ENCODE assay signal across 33 cellular contexts in genomic region chr2:144015036-144015435, GRCh38.
DNase-seq lines count a peak whose midpoint lies in the region; TF ChIP-seq lines count a peak whose summit lies in the region.
"Had no signal": no experiment of that assay in that cellular context is flagged by ENCODE, and none has a peak within 500 bp of the region (broad histone marks: within the 10 kb centered on the region; RNA-seq: fewer than 3 reads in every experiment).

No MANE protein-coding gene starts in this region.

- H3K27me3 Mint-ChIP-seq in nephron (ENCODE audit: low read depth): no peaks in the 10 kb centered on the region
- H3K27me3 Mint-ChIP-seq: activated CD8-positive, alpha-beta memory T cell treated with anti-CD3 and anti-CD28 coated beads, Interleukin-2, amount 10 ng/mL, durations not matched to agents 7 days and 5 days; CD4-positive, CD25-positive, alpha-beta regulatory T cell; stimulated activated naive CD8-positive, alpha-beta T cell treated with anti-CD3 and anti-CD28 coated beads, Interleukin-15, Interleukin-2, amounts not matched to agents 100 ng/mL and 50 ng/mL, for 24 hours had no signal

- peak overlapping the region in 2 of 3 experiments; percentile 13 to 61 for H3K27ac Mint-ChIP-seq in nephron
- H3K27ac Mint-ChIP-seq: activated CD8-positive, alpha-beta memory T cell treated with anti-CD3 and anti-CD28 coated beads, Interleukin-2, amount 10 ng/mL, durations not matched to agents 7 days and 5 days; CD4-positive, CD25-positive, alpha-beta regulatory T cell; stimulated activated naive CD8-positive, alpha-beta T cell treated with anti-CD3 and anti-CD28 coated beads, Interleukin-15, Interleukin-2, amounts not matched to agents 100 ng/mL and 50 ng/mL, for 24 hours; T-helper 1 cell treated with Interleukin-12 subunit alpha and Interleukin-12 subunit beta and Interleukin-4 antibody, amounts not matched to agents 30 μg/mL and 1 μg/mL, for 36 hours had no signal

- peak; percentile 0 for DNase-seq in NCI-H69 (lab: John Stamatoyannopoulos, UW)
- peak; percentile 17 for DNase-seq in dedifferentiated amniotic fluid mesenchymal stem cell (ENCODE audit: extremely low spot score)
- no peak for DNase-seq in cortex of kidney (lab: John Stamatoyannopoulos, UW)
- no peak for DNase-seq in stimulated activated CD8-positive, alpha-beta memory T cell treated with anti-CD3 and anti-CD28 coated beads, Interleukin-4, amount 100 ng/mL, for 48 hours
- no peak for DNase-seq in HuH-7 (ENCODE audit: low spot score)
- no peak for DNase-seq in activated gamma-delta T cell (lab: John Stamatoyannopoulos, UW)
- DNase-seq: activated CD4-positive, alpha-beta T cell treated with anti-CD3 and anti-CD28 coated beads, Interleukin-2, amount 50 U/mL, for 4 hours; activated CD8-positive, alpha-beta memory T cell treated with anti-CD3 and anti-CD28 coated beads, Interleukin-2, amount 10 ng/mL, durations not matched to agents 7 days and 5 days; activated T-cell treated with anti-CD3 and anti-CD28 coated beads, Interleukin-2, amount 50 U/mL, for 48 hours; AML-193; CD4-positive, CD25-positive, alpha-beta regulatory T cell; colonic mucosa; esophagus squamous epithelium; H7; hippocampal formation; MM.1S; mucosa of descending colon; NCI-H1105 treated with DMSO at 0.1 percent for 48 hours; NCI-H2029; NCI-H526; pancreas; PC-9; retina; SK-N-SH; small intestine; stimulated activated CD4-positive, alpha-beta T cell treated with anti-CD3 and anti-CD28 coated beads, Interleukin-1b, Interleukin-23, amount 100 ng/mL, for 48 hours had no signal

- H3K27me3 ChIP-seq in ACC112 (ENCODE audit: insufficient read depth, low read length): no peaks in the 10 kb centered on the region
- H3K27me3 ChIP-seq: colonic mucosa, esophagus squamous epithelium, pancreas had no signal

- peaks cover 5% of the 10 kb centered on the region for H3K4me1 Mint-ChIP-seq in nephron
- H3K4me1 Mint-ChIP-seq: activated CD8-positive, alpha-beta memory T cell treated with anti-CD3 and anti-CD28 coated beads, Interleukin-2, amount 10 ng/mL, durations not matched to agents 7 days and 5 days had no signal

- TF ChIP-seq CTCF in nephron (IDR thresholded peaks at IDR 0.05; ENCODE audit: unreplicated experiment in 3 of 3): no peak

- H2AFZ ChIP-seq in ACC112 (ENCODE audit: low read length, unreplicated experiment): no peak overlapping the region
- H2AFZ ChIP-seq: PC-9 had no signal

- peaks cover 15% of the 10 kb centered on the region for H3K4me1 ChIP-seq in ACC112 (ENCODE audit: control insufficient read depth, insufficient read depth, low read length, unreplicated experiment)
- H3K4me1 ChIP-seq: colonic mucosa, pancreas had no signal

- H3K79me2 ChIP-seq in ACC112 (ENCODE audit: control insufficient read depth, insufficient read depth, low read length, unreplicated experiment): no peaks in the 10 kb centered on the region

- peaks cover 2% of the 10 kb centered on the region for H3K9me3 Mint-ChIP-seq in nephron
- H3K9me3 Mint-ChIP-seq: stimulated activated naive CD8-positive, alpha-beta T cell treated with anti-CD3 and anti-CD28 coated beads, Interleukin-15, Interleukin-2, amounts not matched to agents 100 ng/mL and 50 ng/mL, for 24 hours; T-helper 1 cell treated with Interleukin-12 subunit alpha and Interleukin-12 subunit beta and Interleukin-4 antibody, amounts not matched to agents 30 μg/mL and 1 μg/mL, for 36 hours had no signal

- no peaks in the 10 kb centered on the region for H3K36me3 ChIP-seq in ACC112 (ENCODE audit: insufficient read depth, low read length)
- H3K36me3 ChIP-seq: colonic mucosa, esophagus squamous epithelium, pancreas, thoracic aorta had no signal

- no peak overlapping the region for H3K4me3 ChIP-seq in ACC112 (ENCODE audit: low read depth, low read length)
- H3K4me3 ChIP-seq: colonic mucosa, esophagus squamous epithelium, lung, mucosa of descending colon, pancreas, PC-9, thoracic aorta had no signal

- peaks cover 8% of the 10 kb centered on the region for H3K36me3 Mint-ChIP-seq in nephron (ENCODE audit: low read depth)

- peak overlapping the region; percentile 48 for H3K27ac ChIP-seq in ACC112 (ENCODE audit: low read depth, low read length)
- H3K27ac ChIP-seq: colonic mucosa, esophagus squamous epithelium, KMS-11, pancreas, PC-9, thoracic aorta had no signal

- H3K4me3 Mint-ChIP-seq in nephron: no peak overlapping the region
- H3K4me3 Mint-ChIP-seq: activated CD8-positive, alpha-beta memory T cell treated with anti-CD3 and anti-CD28 coated beads, Interleukin-2, amount 10 ng/mL, durations not matched to agents 7 days and 5 days; CD4-positive, CD25-positive, alpha-beta regulatory T cell; stimulated activated naive CD8-positive, alpha-beta T cell treated with anti-CD3 and anti-CD28 coated beads, Interleukin-15, Interleukin-2, amounts not matched to agents 100 ng/mL and 50 ng/mL, for 24 hours; T-helper 1 cell treated with Interleukin-12 subunit alpha and Interleukin-12 subunit beta and Interleukin-4 antibody, amounts not matched to agents 30 μg/mL and 1 μg/mL, for 36 hours had no signal

Comparison
In these comparisons a context has a peak if more than half of its experiments do, and no peak if none do; other contexts are left out.
1. DNase-seq: peak in NCI-H69 (single experiment) and dedifferentiated amniotic fluid mesenchymal stem cell (single experiment); none in cortex of kidney (single experiment), stimulated activated CD8-positive, alpha-beta memory T cell treated with anti-CD3 and anti-CD28 coated beads, Interleukin-4, amount 100 ng/mL, for 48 hours (single experiment), HuH-7 (single experiment) and activated gamma-delta T cell (single experiment).